In genomic region chr1:53735261-53735660, GRCh38 we compare ENCODE assay signal across 25 cellular contexts. TPM values are rescaled to one million over a fixed set of nuclear protein-coding genes. Genes with fewer than 3 reads are reported as not detected.
DNase-seq lines count a peak whose midpoint lies in the region; TF ChIP-seq lines count a peak whose summit lies in the region.
"Had no signal": no experiment of that assay in that cellular context is flagged by ENCODE, and none has a peak within 500 bp of the region (broad histone marks: within the 10 kb centered on the region; RNA-seq: fewer than 3 reads in every experiment).

No MANE protein-coding gene starts in this region.

- H3K4me3 ChIP-seq in SJSA1 (no peak overlapping the region), smooth muscle cell (no peak overlapping the region), hepatocyte (no peak overlapping the region)
- H3K4me3 ChIP-seq: ascending aorta had no signal

- peak overlapping the region; percentile 54 for H3K4me2 ChIP-seq in smooth muscle cell
- H3K4me2 ChIP-seq in hepatocyte = no peak overlapping the region

- no peaks in the 10 kb centered on the region for H3K27me3 ChIP-seq in SJSA1 (replicated peaks)
- peaks cover 12% of the 10 kb centered on the region for H3K27me3 ChIP-seq in smooth muscle cell (ENCODE audit: low read depth)
- peaks cover 60% of the 10 kb centered on the region for H3K27me3 ChIP-seq in hepatocyte
- H3K27me3 ChIP-seq: ascending aorta had no signal

- H3K4me1 ChIP-seq in SJSA1 (replicated peaks) (peaks cover 60% of the 10 kb centered on the region), smooth muscle cell (ENCODE audit: low read depth) (peaks cover 33% of the 10 kb centered on the region), hepatocyte (ENCODE audit: insufficient read depth) (peaks cover 25% of the 10 kb centered on the region)

- H3K36me3 ChIP-seq in SJSA1 (0 out of 2 replicates have a peak, but pooled peaks cover 4% of the 10 kb centered on the region), smooth muscle cell (ENCODE audit: low read depth) (no peaks in the 10 kb centered on the region), hepatocyte (replicated peaks; ENCODE audit: insufficient read depth, low read depth) (no peaks in the 10 kb centered on the region)
- H3K36me3 ChIP-seq: ascending aorta, heart left ventricle had no signal

- H3K9ac ChIP-seq in smooth muscle cell (ENCODE audit: low read depth) = peak overlapping the region; percentile 90

- DNase-seq in ELR (ENCODE audit: low read depth) (peak; percentile 23), SJSA1 (ENCODE audit: low read depth in 1 of 2, low spot score in 2 of 2) (no peak), iris pigment epithelial cell (ENCODE audit: low read depth) (peak; percentile 17), smooth muscle cell (lab: John Stamatoyannopoulos, UW; ENCODE audit: unreplicated experiment) (no peak), NCI-H446 (lab: John Stamatoyannopoulos, UW) (no peak), hepatocyte (ENCODE audit: low spot score) (no peak), NOMO-1 treated with DMSO at 0.1 percent for 48 hours (lab: John Stamatoyannopoulos, UW; ENCODE audit: unreplicated experiment) (no peak), OCI-M1 (lab: John Stamatoyannopoulos, UW) (no peak)
- DNase-seq: activated CD4-positive, alpha-beta T cell treated with anti-CD3 and anti-CD28 coated beads, Interleukin-2, amount 50 U/mL, for 48 hours; activated CD4-positive, CD25-positive, alpha-beta regulatory T cell; activated CD8-positive, alpha-beta memory T cell treated with anti-CD3 and anti-CD28 coated beads, Interleukin-2, amount 50 U/mL, for 48 hours; CD4-positive, alpha-beta memory T cell; cerebellar nuclear complex; DMS 273 treated with DMSO at 0.1 percent for 48 hours; heart left ventricle; KG1; MV-4-11; naive thymus-derived CD4-positive, alpha-beta T cell; occipital lobe; retina; stimulated activated CD4-positive, alpha-beta T cell treated with anti-CD3 and anti-CD28 coated beads, Interleukin-12 subunit alpha, Interleukin-12 subunit beta, amount 100 ng/mL, for 4 hours; stimulated activated CD4-positive, alpha-beta T cell treated with anti-CD3 and anti-CD28 coated beads, Interleukin-4, amount 100 ng/mL, for 4 hours; stimulated activated naive CD4-positive, alpha-beta T cell treated with Interleukin-2 at 50 U/mL for 16 hours had no signal

- no peaks in the 10 kb centered on the region for H3K9me2 ChIP-seq in hepatocyte (replicated peaks; ENCODE audit: insufficient read depth)

- H3K27ac ChIP-seq in SJSA1 (peak overlapping the region; percentile 90; the same call in 1 of the 2 replicates), smooth muscle cell (ENCODE audit: low read depth) (peak overlapping the region; percentile 98), hepatocyte (no peak overlapping the region)
- H3K27ac ChIP-seq: ascending aorta had no signal

- no peaks in the 10 kb centered on the region for H3K9me3 ChIP-seq in SJSA1 (replicated peaks)
- H3K9me3 ChIP-seq in smooth muscle cell (replicated peaks; ENCODE audit: low read depth) = no peaks in the 10 kb centered on the region
- no peaks in the 10 kb centered on the region for H3K9me3 ChIP-seq in hepatocyte (ENCODE audit: low read depth)
- H3K9me3 ChIP-seq: ascending aorta, heart left ventricle had no signal

- WGBS in smooth muscle cell (ENCODE audit: low lambda C conversion rate) = 57% methylated on average over 5 of the region's 5 CpGs
- WGBS in hepatocyte (ENCODE audit: low lambda C conversion rate, missing lambda C conversion rate) = 74% methylated on average over 5 of the region's 5 CpGs

- H4K20me1 ChIP-seq in smooth muscle cell (ENCODE audit: low read depth) = no peaks in the 10 kb centered on the region
- H4K20me1 ChIP-seq in hepatocyte (ENCODE audit: insufficient read depth, poor library complexity, severe bottlenecking) = no peaks in the 10 kb centered on the region

- peaks cover 20% of the 10 kb centered on the region for H3F3A ChIP-seq in smooth muscle cell (ENCODE audit: low read depth)

- H2AFZ ChIP-seq in smooth muscle cell (ENCODE audit: low read depth) (no peak overlapping the region), hepatocyte (no peak overlapping the region)

- TF ChIP-seq CTCF in smooth muscle cell (IDR thresholded peaks at IDR 0.05; ENCODE audit: borderline replicate concordance, insufficient read depth, poor library complexity, severe bottlenecking) (no peak), hepatocyte (IDR thresholded peaks at IDR 0.05; ENCODE audit: poor library complexity) (no peak)

- H3K79me2 ChIP-seq in smooth muscle cell (ENCODE audit: low read depth) (no peaks in the 10 kb centered on the region), hepatocyte (no peaks in the 10 kb centered on the region)

RNA-seq across cellular contexts. Expression of gene GLIS1, which starts 3.7 kb away (rescaled TPM):
- total RNA-seq in SJSA1 (2014; rRNA removed; shearing (Covaris generic)) = 1.2 and 2.6 TPM in 2 replicates
- total RNA-seq in smooth muscle cell (0.36 and 1.1 TPM in 2 replicates), hepatocyte (0.13 and 0.32 TPM in 2 replicates)
- polyA plus RNA-seq in smooth muscle cell (4.9 and 6.2 TPM in 2 replicates), hepatocyte (1.3 and 1.5 TPM in 2 replicates)
- total RNA-seq: activated T-helper 17 cell treated with anti-CD3 and anti-CD28 coated beads, Interleukin-2, amount 50 U/mL, for 72 hours; ascending aorta; CD4-positive, alpha-beta memory T cell; naive thymus-derived CD4-positive, alpha-beta T cell; occipital lobe had no signal
- polyA plus RNA-seq: CD4-positive, alpha-beta memory T cell; naive thymus-derived CD4-positive, alpha-beta T cell had no signal

Comparison
In these comparisons a context has a peak if more than half of its experiments do, and no peak if none do; other contexts are left out.
1. DNase-seq: peak in ELR (single experiment) and iris pigment epithelial cell (single experiment); none in SJSA1 (0 of 2), smooth muscle cell (single experiment), NCI-H446 (0 of 2), hepatocyte (single experiment), NOMO-1 treated with DMSO at 0.1 percent for 48 hours (single experiment) and OCI-M1 (single experiment).